ENCODE assay signal across 9 cellular contexts in genomic region chr14:32252030-32252670, GRCh38. TPM values are rescaled to one million over a fixed set of nuclear protein-coding genes. Genes with fewer than 3 reads are reported as not detected.
DNase-seq lines count a peak whose midpoint lies in the region; ATAC-seq lines count a peak whose summit lies in the region.
"Had no signal": no experiment of that assay in that cellular context is flagged by ENCODE, and none has a peak within 500 bp of the region (broad histone marks: within the 10 kb centered on the region; RNA-seq: fewer than 3 reads in every experiment).

No MANE protein-coding gene starts in this region.

- no peaks in the 10 kb centered on the region for H3K4me1 Mint-ChIP-seq in activated CD4-positive, alpha-beta memory T cell treated with anti-CD3 and anti-CD28 coated beads for 36 hours (ENCODE audit: low read depth)
- H3K4me1 Mint-ChIP-seq: activated naive CD4-positive, alpha-beta T cell treated with anti-CD3 and anti-CD28 coated beads, Interleukin-2, amount 50 U/mL, for 24 hours had no signal

- CTCF ChIA-PET in activated CD4-positive, alpha-beta memory T cell treated with anti-CD3 and anti-CD28 coated beads for 36 hours (lab: Charles Lee) = interaction anchor here (0.7 to 6.9 kb wide), 25 partner anchors 9 to 747 kb away, joined by 3 to 299 read pairs (median 4); partner anchors contain the start of gene ARHGAP5

- in situ Hi-C loops in Caki2 (cut with HindIII; ENCODE audit: low pct_unique_long_range_greater_than_20kb, low sequenced_read_pairs) = no loop called here

- DNase-seq in Caki2 (ENCODE audit: low read depth) (peak; percentile 67), NCI-H526 (lab: John Stamatoyannopoulos, UW) (peak; percentile 79 to 91), epidermal melanocyte (ENCODE audit: insufficient read length, low spot score) (peak; percentile 49), mucosa of gallbladder (ENCODE audit: low spot score) (peak; percentile 67), superior temporal gyrus (ENCODE audit: extremely low spot score) (peak; percentile 94)
- DNase-seq in activated CD4-positive, alpha-beta memory T cell treated with anti-CD3 and anti-CD28 coated beads for 36 hours = peak; percentile 50

- intact Hi-C loops in activated CD4-positive, alpha-beta memory T cell treated with anti-CD3 and anti-CD28 coated beads for 36 hours (cut with micrococcal nuclease) = loop anchor here (1.0 to 5.0 kb wide), 6 partner anchors 179 to 742 kb away; partner anchors contain the start of gene NUBPL

- no peaks in the 10 kb centered on the region for H3K36me3 Mint-ChIP-seq in activated CD4-positive, alpha-beta memory T cell treated with anti-CD3 and anti-CD28 coated beads for 36 hours
- H3K36me3 Mint-ChIP-seq: activated naive CD4-positive, alpha-beta T cell treated with anti-CD3 and anti-CD28 coated beads, Interleukin-2, amount 50 U/mL, for 24 hours had no signal

- POLR2A ChIA-PET in activated CD4-positive, alpha-beta memory T cell treated with anti-CD3 and anti-CD28 coated beads for 36 hours (lab: Charles Lee) = no interaction called here

- H3K9me3 Mint-ChIP-seq in activated CD4-positive, alpha-beta memory T cell treated with anti-CD3 and anti-CD28 coated beads for 36 hours = no peaks in the 10 kb centered on the region
- H3K9me3 Mint-ChIP-seq: activated naive CD4-positive, alpha-beta T cell treated with anti-CD3 and anti-CD28 coated beads, Interleukin-2, amount 50 U/mL, for 24 hours had no signal

- H3K4me3 Mint-ChIP-seq in activated CD4-positive, alpha-beta memory T cell treated with anti-CD3 and anti-CD28 coated beads for 36 hours = no peak overlapping the region
- H3K4me3 Mint-ChIP-seq: activated naive CD4-positive, alpha-beta T cell treated with anti-CD3 and anti-CD28 coated beads, Interleukin-2, amount 50 U/mL, for 24 hours had no signal

- no peaks in the 10 kb centered on the region for H3K27me3 Mint-ChIP-seq in activated CD4-positive, alpha-beta memory T cell treated with anti-CD3 and anti-CD28 coated beads for 36 hours
- H3K27me3 Mint-ChIP-seq: activated naive CD4-positive, alpha-beta T cell treated with anti-CD3 and anti-CD28 coated beads, Interleukin-2, amount 50 U/mL, for 24 hours had no signal

- no peak overlapping the region for H3K27ac Mint-ChIP-seq in activated CD4-positive, alpha-beta memory T cell treated with anti-CD3 and anti-CD28 coated beads for 36 hours
- H3K27ac Mint-ChIP-seq: activated naive CD4-positive, alpha-beta T cell treated with anti-CD3 and anti-CD28 coated beads, Interleukin-2, amount 50 U/mL, for 24 hours had no signal

- peak; percentile 93 for ATAC-seq in GM19438 (IDR thresholded peaks at IDR 0.05; ENCODE audit: low read depth, unreplicated experiment)
- ATAC-seq in HG03565 (IDR thresholded peaks at IDR 0.05; ENCODE audit: unreplicated experiment) = peak; percentile 86

RNA-seq across cellular contexts. Expression of gene RNU6-8, which starts 49.1 kb away (rescaled TPM):
- not detected in 2 replicates for total RNA-seq in Caki2 (2014; rRNA removed; shearing (Covaris generic); ENCODE audit: low replicate concordance)
- total RNA-seq in activated CD4-positive, alpha-beta memory T cell treated with anti-CD3 and anti-CD28 coated beads for 36 hours = not detected
- not detected for total RNA-seq in mucosa of gallbladder

RNA-seq across cellular contexts. Expression of gene RNU6-7, which starts 50.3 kb away (rescaled TPM):
- total RNA-seq in Caki2 (2014; rRNA removed; shearing (Covaris generic); ENCODE audit: low replicate concordance) = not detected in 2 replicates
- total RNA-seq in activated CD4-positive, alpha-beta memory T cell treated with anti-CD3 and anti-CD28 coated beads for 36 hours = not detected
- not detected for total RNA-seq in mucosa of gallbladder

Comparison
In these comparisons a context has a peak if more than half of its experiments do, and no peak if none do; other contexts are left out.
1. Peak in every context shown above with its lines: DNase-seq and ATAC-seq.